In genomic region chr11:64284048-64284961, GRCh38 we compare ENCODE assay signal across 8 cellular contexts. TPM values are rescaled to one million over a fixed set of nuclear protein-coding genes. Genes with fewer than 3 reads are reported as not detected.
A peak's percentile ranks its signal among the peaks of the same experiment; 100 is the strongest.
DNase-seq lines count a peak whose midpoint lies in the region; ATAC-seq, FAIRE-seq and TF ChIP-seq lines count a peak whose summit lies in the region.

BAD (minus strand) TSS chr11:64284665; CDS start chr11:64284368, 297 bp downstream.

- intact Hi-C loops in Right ventricle myocardium inferior (cut with DNase I), result loop anchor here (2.0 kb wide), 1 partner anchor 20 kb away; the partner anchor contains the start of gene ESRRA
- intact Hi-C loops in pancreas (cut with DNase I), result no loop called here
- intact Hi-C loops in thyroid gland (cut with DNase I), result no loop called here

- TF ChIP-seq CTCF in GM12875 (IDR thresholded peaks at IDR 0.05; ENCODE audit: borderline replicate concordance, insufficient read depth, low read depth, low read length), result no peak
- TF ChIP-seq CTCF in pancreas (IDR thresholded peaks at IDR 0.05), result no peak
- TF ChIP-seq CTCF in thyroid gland (IDR thresholded peaks at IDR 0.05), result no peak

- H3K4me3 ChIP-seq in GM12875 (ENCODE audit: low read depth, low read length) (peak within 1 kb of the TSS; percentile 79), pancreas (peak within 1 kb of the TSS; percentile 53 to 91 (median 80)), thyroid gland (replicated peaks in 1 of 3) (peak within 1 kb of the TSS; percentile 81 to 91 (median 88))

- WGBS in pancreas, 2 donors, result 2% methylated on average over 40 to 44 of the region's 44 CpGs
- WGBS in thyroid gland, 2 donors, result 4 to 34% methylated on average over 2 to 24 of the region's 44 CpGs

- H3K4me3 Mint-ChIP-seq in activated naive CD8-positive, alpha-beta T cell treated with anti-CD3 and anti-CD28 coated beads, Interleukin-2, amount 50 U/mL, for 24 hours, result peak within 1 kb of the TSS; percentile 83

- H3K36me3 ChIP-seq in pancreas, result no peaks in the 10 kb centered on the region
- H3K36me3 ChIP-seq in thyroid gland, result no peaks in the 10 kb centered on the region

- H3K4me1 ChIP-seq in pancreas, result peaks cover 13 to 14% (median 14%) of the 10 kb centered on the region in 3 donors
- peaks cover 9 to 23% of the 10 kb centered on the region in 2 donors for H3K4me1 ChIP-seq in thyroid gland

- H3K27ac Mint-ChIP-seq in activated naive CD8-positive, alpha-beta T cell treated with anti-CD3 and anti-CD28 coated beads, Interleukin-2, amount 50 U/mL, for 24 hours, result peak within 1 kb of the TSS; percentile 92

- H3K9me3 ChIP-seq in pancreas (no peaks in the 10 kb centered on the region), thyroid gland (no peaks in the 10 kb centered on the region)

- H3K36me3 Mint-ChIP-seq in activated naive CD8-positive, alpha-beta T cell treated with anti-CD3 and anti-CD28 coated beads, Interleukin-2, amount 50 U/mL, for 24 hours (ENCODE audit: low read depth), result peaks cover 9% of the 10 kb centered on the region

- DNase-seq in NCI-H1436 (lab: John Stamatoyannopoulos, UW) (peak; percentile 92), SW480 (ENCODE audit: low spot score) (peak; percentile 89), Right ventricle myocardium inferior (ENCODE audit: missing footprints) (peak; percentile 96), pancreas (peak; percentile 93 to 98 (median 96)), thyroid gland (peak; percentile 95 to 96)
- DNase-seq in activated naive CD8-positive, alpha-beta T cell treated with anti-CD3 and anti-CD28 coated beads, Interleukin-2, amount 50 U/mL, for 24 hours, result peak; percentile 93

- peaks cover 17% of the 10 kb centered on the region for H3K4me1 Mint-ChIP-seq in activated naive CD8-positive, alpha-beta T cell treated with anti-CD3 and anti-CD28 coated beads, Interleukin-2, amount 50 U/mL, for 24 hours

- H3K27ac ChIP-seq in pancreas (peak within 1 kb of the TSS; percentile 80 to 92 (median 88)), thyroid gland (peak within 1 kb of the TSS; percentile 83 to 91 (median 90))

- H3K27me3 Mint-ChIP-seq in activated naive CD8-positive, alpha-beta T cell treated with anti-CD3 and anti-CD28 coated beads, Interleukin-2, amount 50 U/mL, for 24 hours, result no peaks in the 10 kb centered on the region

- FAIRE-seq in pancreas (lab: Jason Lieb, UNC), result no peak

- no peaks in the 10 kb centered on the region for H3K27me3 ChIP-seq in pancreas
- H3K27me3 ChIP-seq in thyroid gland, result no peaks in the 10 kb centered on the region

- H3K9me3 Mint-ChIP-seq in activated naive CD8-positive, alpha-beta T cell treated with anti-CD3 and anti-CD28 coated beads, Interleukin-2, amount 50 U/mL, for 24 hours, result no peaks in the 10 kb centered on the region

- peak; percentile 73 for ATAC-seq in HG02798 (IDR thresholded peaks at IDR 0.05; ENCODE audit: poor library complexity, unreplicated experiment)
- peak; percentile 93 for ATAC-seq in activated naive CD8-positive, alpha-beta T cell treated with anti-CD3 and anti-CD28 coated beads, Interleukin-2, amount 50 U/mL, for 24 hours
- ATAC-seq in Right ventricle myocardium inferior, result peak; percentile 92
- ATAC-seq in pancreas, result peak; percentile 82 to 94 (median 91)

- peak in 1 of 2 donors; percentile 79 for TF ChIP-seq POLR2A in thyroid gland (IDR thresholded peaks at IDR 0.05)

RNA-seq across cellular contexts. Expression of gene BAD, which starts in this region (rescaled TPM):
- total RNA-seq in Right ventricle myocardium inferior (89.1 TPM), pancreas (10 to 100 TPM; 21.5 to 28.2 (median 23.6) TPM), thyroid gland (100 to 1,000 TPM in 3 of 4 donors, 10 to 100 TPM in 1; 79.0 to 239 (median 148) TPM)
- 10 to 100 TPM; 48.6 to 66.3 TPM for polyA plus RNA-seq in pancreas

Comparison
In these comparisons a context has a peak if more than half of its experiments do, and no peak if none do; other contexts are left out.
1. Peak in every context shown above with its lines: DNase-seq, ATAC-seq, H3K4me3 ChIP-seq and H3K27ac ChIP-seq.